21 cellular contexts compared by ENCODE assay signal in the genomic region with DNA sequence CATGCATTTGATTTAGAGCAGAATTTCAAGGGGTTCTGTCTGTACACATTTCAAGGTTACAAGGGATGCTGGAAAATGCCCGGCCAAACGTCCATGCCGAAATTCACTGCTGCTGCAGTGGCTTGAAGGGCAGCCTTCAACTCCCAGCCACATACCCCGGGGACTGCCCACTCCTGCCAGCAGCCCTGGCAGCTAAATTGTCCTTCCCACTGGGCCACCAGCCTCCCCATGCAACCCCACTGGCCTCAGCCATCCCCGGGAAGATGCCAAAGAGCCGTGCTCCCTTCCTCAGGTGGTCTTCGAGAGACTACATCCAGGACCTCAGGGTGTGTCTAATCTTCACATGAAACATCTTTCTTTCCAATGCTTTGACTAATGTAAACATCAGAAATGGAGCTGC.
A peak's percentile ranks its signal among the peaks of the same experiment; 100 is the strongest.
DNase-seq lines count a peak whose midpoint lies in the region; ATAC-seq, FAIRE-seq and TF ChIP-seq lines count a peak whose summit lies in the region.
"Had no signal": no experiment of that assay in that cellular context is flagged by ENCODE, and none has a peak within 500 bp of the region (broad histone marks: within the 10 kb centered on the region; RNA-seq: fewer than 3 reads in every experiment).

No MANE protein-coding gene starts in this region.

- no peaks in the 10 kb centered on the region for H3K36me3 Mint-ChIP-seq in activated CD8-positive, alpha-beta memory T cell treated with anti-CD3 and anti-CD28 coated beads, Interleukin-2, amount 10 ng/mL, durations not matched to agents 7 days and 5 days
- H3K36me3 Mint-ChIP-seq: CD8-positive, alpha-beta T cell had no signal

- CTCF ChIA-PET in activated CD8-positive, alpha-beta memory T cell treated with anti-CD3 and anti-CD28 coated beads, Interleukin-2, amount 10 ng/mL, durations not matched to agents 7 days and 5 days (lab: Charles Lee), result no interaction called here
- CTCF ChIA-PET in H1 (lab: Charles Lee; ENCODE audit: partially characterized antibody), result interaction anchor here (1.0 to 1.3 kb wide), 2 partner anchors 13 to 16 kb away, joined by 3 read pairs; no protein-coding TSS in a partner anchor

- no peak overlapping the region for H3K56ac ChIP-seq in H1 (replicated peaks; ENCODE audit: insufficient read length, low read depth, low read length)

- H2BK120ac ChIP-seq in H1 (replicated peaks; ENCODE audit: low read depth, low read length), result no peak overlapping the region
- no peak overlapping the region for H2BK120ac ChIP-seq in neuronal stem cell (ENCODE audit: low read depth, low read length)

- no peaks in the 10 kb centered on the region for H3K23me2 ChIP-seq in H1 (ENCODE audit: low read depth, low read length)

- H2BK20ac ChIP-seq in H1 (ENCODE audit: low read length), result no peak overlapping the region

- H4K8ac ChIP-seq in H1 (ENCODE audit: extremely low read depth, insufficient read depth, low read length), result peak overlapping the region; percentile 57; the same call in 1 of the 2 replicates
- no peak overlapping the region for H4K8ac ChIP-seq in neuronal stem cell (ENCODE audit: low read depth, low read length)

- 94% methylated on average over 5 of the region's 7 CpGs; no CpG with 5 or more reads in 1 of the 2 experiments for WGBS in H1 (ENCODE audit: extremely low coverage in 1 of 2, insufficient coverage in 1 of 2, insufficient read length in 1 of 2, insufficient replicate concordance in 2 of 2, low coverage in 1 of 2, low lambda C conversion rate in 2 of 2, missing lambda C conversion rate in 1 of 2), 2 experiments
- no CpG with 5 or more reads among the region's 7 CpGs for WGBS in neuronal stem cell (ENCODE audit: extremely low coverage in 2 of 2, insufficient read length in 2 of 2, insufficient replicate concordance in 1 of 2), 2 donors

- H3K4me3 ChIP-seq in H1 (ENCODE audit: extremely low read depth in 1 of 4, insufficient read depth in 2 of 4, low read depth in 3 of 4, low read length in 4 of 4), result no peak overlapping the region
- no peak overlapping the region for H3K4me3 ChIP-seq in neuronal stem cell (ENCODE audit: low read length in 2 of 2)
- H3K4me3 ChIP-seq: BLaER1 treated with 17β-estradiol and CSF1 and Interleukin-3, amounts not matched to agents 10 nM and 100 nM; GM23248 had no signal

- peak; percentile 34 for DNase-seq in activated CD8-positive, alpha-beta memory T cell treated with anti-CD3 and anti-CD28 coated beads, Interleukin-2, amount 10 ng/mL, durations not matched to agents 7 days and 5 days
- no peak for DNase-seq in activated CD8-positive, alpha-beta memory T cell treated with anti-CD3 and anti-CD28 coated beads, Interleukin-2, amount 50 U/mL, for 48 hours
- DNase-seq in H1 (ENCODE audit: low read depth in 1 of 2, low spot score in 2 of 2), result no peak
- DNase-seq in neuronal stem cell (ENCODE audit: low spot score), result no peak
- DNase-seq in activated CD4-positive, alpha-beta T cell treated with anti-CD3 and anti-CD28 coated beads for 1 hour, result no peak
- DNase-seq in DMS53 (lab: John Stamatoyannopoulos, UW), result no peak
- DNase-seq: 8988T, Calu3, DMS 273 treated with DMSO at 0.1 percent for 48 hours, GM23248, HFFc6, IMR-90 had no signal

- no peak for TF ChIP-seq POLR2A in H1 (IDR thresholded peaks at IDR 0.05; ENCODE audit: control extremely low read depth in 1 of 2, low read depth in 2 of 2, low read length in 2 of 2)

- H3K4me1 ChIP-seq in H1 (replicated peaks in 1 of 4; ENCODE audit: control insufficient read depth in 3 of 4, insufficient read depth in 4 of 4, low read length in 3 of 4), result 0 out of 7 replicates have a peak, but pooled peaks cover 0 to 2% (median 0%) of the 10 kb centered on the region in 4 experiments
- H3K4me1 ChIP-seq in neuronal stem cell (ENCODE audit: control insufficient read depth in 2 of 2, insufficient read depth in 1 of 2, low read depth in 1 of 2, low read length in 2 of 2), result no peaks in the 10 kb centered on the region

- no peak overlapping the region for H2BK15ac ChIP-seq in H1 (ENCODE audit: low read length)
- no peak overlapping the region for H2BK15ac ChIP-seq in neuronal stem cell (ENCODE audit: low read length)

- H4K5ac ChIP-seq in H1 (ENCODE audit: insufficient read length, low read depth, low read length), result no peak overlapping the region

- ATAC-seq in activated CD8-positive, alpha-beta memory T cell treated with anti-CD3 and anti-CD28 coated beads, Interleukin-2, amount 10 ng/mL, durations not matched to agents 7 days and 5 days, result no peak
- ATAC-seq in HG02610 (IDR thresholded peaks at IDR 0.05; ENCODE audit: unreplicated experiment), result no peak
- ATAC-seq: CD8-positive, alpha-beta T cell had no signal

- H3K79me2 ChIP-seq in H1 (ENCODE audit: control insufficient read depth in 1 of 2, insufficient read depth in 2 of 2, low read length in 2 of 2), result no peaks in the 10 kb centered on the region

- H3K23ac ChIP-seq in H1 (ENCODE audit: insufficient read length), result no peak overlapping the region
- no peak overlapping the region for H3K23ac ChIP-seq in neuronal stem cell (ENCODE audit: low read depth, low read length, poor library complexity)

- H3K9me3 ChIP-seq in H1 (ENCODE audit: insufficient read depth in 2 of 2, low read depth in 1 of 2, low read length in 1 of 2), result peaks cover 7 to 8% of the 10 kb centered on the region in 2 experiments; a peak in 2 of 4 replicates
- peaks cover 0 to 9% of the 10 kb centered on the region in 2 donors for H3K9me3 ChIP-seq in neuronal stem cell (replicated peaks in 1 of 2; ENCODE audit: control insufficient read depth in 2 of 2, insufficient read depth in 1 of 2, low read depth in 1 of 2, low read length in 2 of 2)

- no peak overlapping the region for H3K4me3 Mint-ChIP-seq in activated CD8-positive, alpha-beta memory T cell treated with anti-CD3 and anti-CD28 coated beads, Interleukin-2, amount 10 ng/mL, durations not matched to agents 7 days and 5 days
- H3K4me3 Mint-ChIP-seq: B cell; CD8-positive, alpha-beta T cell; HFFc6 had no signal

- no peak overlapping the region for H3K14ac ChIP-seq in H1 (ENCODE audit: insufficient read length)
- H3K14ac ChIP-seq in neuronal stem cell (ENCODE audit: low read length), result no peak overlapping the region

- no peak overlapping the region for H3K27ac Mint-ChIP-seq in activated CD8-positive, alpha-beta memory T cell treated with anti-CD3 and anti-CD28 coated beads, Interleukin-2, amount 10 ng/mL, durations not matched to agents 7 days and 5 days
- H3K27ac Mint-ChIP-seq: B cell; CD8-positive, alpha-beta T cell; HFFc6 had no signal

- H2AK5ac ChIP-seq in H1 (ENCODE audit: low read depth, low read length) (no peak overlapping the region), neuronal stem cell (ENCODE audit: low read depth, low read length) (peak overlapping the region; percentile 38)

- H3K27me3 ChIP-seq in H1 (replicated peaks in 1 of 4; ENCODE audit: control insufficient read depth in 3 of 4, extremely low read depth in 1 of 4, insufficient read depth in 3 of 4, low read length in 3 of 4) (no peaks in the 10 kb centered on the region), neuronal stem cell (ENCODE audit: control insufficient read depth in 3 of 3, insufficient read depth in 3 of 3, low read depth in 1 of 3, low read length in 3 of 3) (no peaks in the 10 kb centered on the region)
- H3K27me3 ChIP-seq: BLaER1 treated with 17β-estradiol and CSF1 and Interleukin-3, amounts not matched to agents 10 nM and 100 nM had no signal

- H3K27ac ChIP-seq in H1 (ENCODE audit: low read depth, low read length) (no peak overlapping the region), neuronal stem cell (replicated peaks; ENCODE audit: low read length) (no peak overlapping the region)
- H3K27ac ChIP-seq: BLaER1 treated with 17β-estradiol and CSF1 and Interleukin-3, amounts not matched to agents 10 nM and 100 nM; GM23248 had no signal

- H3K9me3 Mint-ChIP-seq in activated CD8-positive, alpha-beta memory T cell treated with anti-CD3 and anti-CD28 coated beads, Interleukin-2, amount 10 ng/mL, durations not matched to agents 7 days and 5 days (ENCODE audit: low read depth), result peaks cover 4% of the 10 kb centered on the region

- H3K79me1 ChIP-seq in H1 (ENCODE audit: low read depth, low read length) (no peaks in the 10 kb centered on the region), neuronal stem cell (ENCODE audit: low read depth, low read length) (no peaks in the 10 kb centered on the region)

- FAIRE-seq in H1 (lab: Jason Lieb, UNC), result no peak
- FAIRE-seq: G401.6, GM12891, GM19239, H54, HTR-8/SVneo had no signal

- H3K36me3 ChIP-seq in H1 (ENCODE audit: control insufficient read depth in 2 of 4, insufficient read depth in 4 of 4, low read length in 3 of 4), result no peaks in the 10 kb centered on the region
- H3K36me3 ChIP-seq in neuronal stem cell (replicated peaks in 1 of 2; ENCODE audit: control insufficient read depth in 2 of 2, insufficient read depth in 2 of 2, low read length in 2 of 2), result no peaks in the 10 kb centered on the region
- H3K36me3 ChIP-seq: BLaER1 treated with 17β-estradiol and CSF1 and Interleukin-3, amounts not matched to agents 10 nM and 100 nM had no signal

- H2BK5ac ChIP-seq in H1 (ENCODE audit: low read depth, low read length), result no peak overlapping the region
- H2BK5ac ChIP-seq in neuronal stem cell (ENCODE audit: low read length), result no peak overlapping the region

- H3K18ac ChIP-seq in H1 (ENCODE audit: extremely low read depth, low read length) (no peak overlapping the region), neuronal stem cell (ENCODE audit: low read length) (no peak overlapping the region)

- no peaks in the 10 kb centered on the region for H4K20me1 ChIP-seq in H1 (replicated peaks in 1 of 2; ENCODE audit: control insufficient read depth in 1 of 2, insufficient read depth in 2 of 2, low read length in 2 of 2)
- H4K20me1 ChIP-seq: BLaER1 treated with 17β-estradiol and CSF1 and Interleukin-3, amounts not matched to agents 10 nM and 100 nM had no signal

- TF ChIP-seq EP300 in H1 (IDR thresholded peaks at IDR 0.05; ENCODE audit: borderline replicate concordance in 1 of 2, low read depth in 2 of 2, low read length in 2 of 2), result no peak

- H3K4ac ChIP-seq in H1 (replicated peaks; ENCODE audit: insufficient read length, low read depth, low read length) (no peak overlapping the region), neuronal stem cell (ENCODE audit: low read length) (no peak overlapping the region)

- H3K4me1 Mint-ChIP-seq in activated CD8-positive, alpha-beta memory T cell treated with anti-CD3 and anti-CD28 coated beads, Interleukin-2, amount 10 ng/mL, durations not matched to agents 7 days and 5 days, result no peaks in the 10 kb centered on the region
- H3K4me1 Mint-ChIP-seq: B cell had no signal

- H2BK12ac ChIP-seq in H1 (ENCODE audit: low read depth, low read length) (no peak overlapping the region), neuronal stem cell (ENCODE audit: low read length) (no peak overlapping the region)

- H3K9ac ChIP-seq in H1 (replicated peaks in 1 of 4; ENCODE audit: extremely low read depth in 1 of 4, low read depth in 3 of 4, low read length in 3 of 4) (no peak overlapping the region), neuronal stem cell (ENCODE audit: low read depth, low read length, poor library complexity) (no peak overlapping the region)
- H3K9ac ChIP-seq: BLaER1 treated with 17β-estradiol and CSF1 and Interleukin-3, amounts not matched to agents 10 nM and 100 nM; GM23248 had no signal

- no peak overlapping the region for H3K4me2 ChIP-seq in H1 (ENCODE audit: insufficient read depth in 1 of 2, low read depth in 2 of 2, low read length in 2 of 2)
- H3K4me2 ChIP-seq in neuronal stem cell (ENCODE audit: insufficient read depth, low read length, poor library complexity, severe bottlenecking), result no peak overlapping the region
- H3K4me2 ChIP-seq: BLaER1 treated with 17β-estradiol and CSF1 and Interleukin-3, amounts not matched to agents 10 nM and 100 nM had no signal

- H3K27me3 Mint-ChIP-seq in activated CD8-positive, alpha-beta memory T cell treated with anti-CD3 and anti-CD28 coated beads, Interleukin-2, amount 10 ng/mL, durations not matched to agents 7 days and 5 days, result no peaks in the 10 kb centered on the region
- H3K27me3 Mint-ChIP-seq: B cell had no signal

- TF ChIP-seq RAD21 in H1 (IDR thresholded peaks at IDR 0.05 in 1 of 2, conservative IDR thresholded peaks at IDR 0.05 in 1 of 2; ENCODE audit: low read depth in 2 of 2, low read length in 2 of 2), result no peak

- H4K91ac ChIP-seq in H1 (replicated peaks; ENCODE audit: insufficient read length, low read length) (no peak overlapping the region), neuronal stem cell (ENCODE audit: low read depth, low read length, poor library complexity) (no peak overlapping the region)

- TF ChIP-seq CTCF in H1 (IDR thresholded peaks at IDR 0.05; ENCODE audit: control extremely low read depth in 1 of 3, insufficient read depth in 1 of 3, low read depth in 1 of 3, low read length in 3 of 3), result no peak

- POLR2A ChIA-PET in H1 (lab: Charles Lee; ENCODE audit: partially characterized antibody), result no interaction called here

- no peak overlapping the region for H2AFZ ChIP-seq in H1 (ENCODE audit: low read length)
- no peak overlapping the region for H2AFZ ChIP-seq in neuronal stem cell (ENCODE audit: low read length)
- H2AFZ ChIP-seq: GM23248 had no signal
